Comparison of ENCODE assay signal across 33 cellular contexts in the genomic region with DNA sequence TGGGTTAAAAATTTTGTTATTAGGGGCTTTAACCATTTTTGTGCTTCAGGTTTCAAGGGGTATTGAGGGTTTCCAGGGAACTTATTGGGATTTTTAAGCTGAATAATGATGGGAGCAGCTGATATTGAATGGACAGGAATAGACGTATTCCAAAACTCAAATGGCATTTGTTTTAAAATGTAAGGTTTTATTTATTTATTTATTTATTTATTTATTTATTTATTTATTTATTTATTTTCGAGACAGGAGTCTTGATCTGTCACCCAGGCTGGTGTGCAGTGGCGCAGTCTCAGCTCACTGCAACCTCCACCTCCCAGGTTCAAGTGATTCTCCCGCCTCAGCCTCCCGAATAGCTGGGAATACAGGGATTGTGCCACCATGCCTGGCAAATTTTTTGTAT.
"Had no signal": no experiment of that assay in that cellular context is flagged by ENCODE, and none has a peak within 500 bp of the region (broad histone marks: within the 10 kb centered on the region; RNA-seq: fewer than 3 reads in every experiment).

No MANE protein-coding gene starts in this region.

- H3K4me1 ChIP-seq: adrenal gland, body of pancreas, breast epithelium had no signal

- DNase-seq: activated effector memory CD4-positive, alpha-beta T cell treated with anti-CD3 and anti-CD28 coated beads, Interleukin-2, amount 50 U/mL, for 16 hours; activated effector memory CD4-positive, alpha-beta T cell treated with Interleukin-2 at 50 U/mL for 16 hours; activated gamma-delta T cell; activated gamma-delta T cell treated with Interleukin-2 at 50 U/mL for 16 hours; activated naive CD4-positive, alpha-beta T cell; activated naive CD4-positive, alpha-beta T cell treated with anti-CD3 and anti-CD28 coated beads for 36 hours; activated naive CD4-positive, alpha-beta T cell treated with anti-CD3 and anti-CD28 coated beads, Interleukin-2, amount 10 ng/mL, durations not matched to agents 7 days and 5 days; activated naive CD4-positive, alpha-beta T cell treated with anti-CD3 and anti-CD28 coated beads, Interleukin-2, amount 50 U/mL, for 16 hours; activated naive CD4-positive, alpha-beta T cell treated with Interleukin-2 at 50 U/mL for 16 hours; activated naive CD8-positive, alpha-beta T cell treated with anti-CD3 and anti-CD28 coated beads for 36 hours; activated naive CD8-positive, alpha-beta T cell treated with anti-CD3 and anti-CD28 coated beads, Interleukin-2, amount 10 ng/mL, durations not matched to agents 7 days and 5 days; activated naive CD8-positive, alpha-beta T cell treated with anti-CD3 and anti-CD28 coated beads, Interleukin-2, amount 50 U/mL, for 24 hours; activated T-cell treated with anti-CD3 and anti-CD28 coated beads, Interleukin-2, amount 50 U/mL, for 24 hours; activated T-cell treated with anti-CD3 and anti-CD28 coated beads, Interleukin-2, amount 50 U/mL, for 4 hours; activated T-cell treated with anti-CD3 and anti-CD28 coated beads, Interleukin-2, amount 50 U/mL, for 48 hours; activated T-cell treated with anti-CD3 and anti-CD28 coated beads, Interleukin-2, amount 50 U/mL, for 72 hours; adrenal gland; amniotic stem cell; amygdala; anterior cingulate cortex; aorta; body of pancreas; brain microvascular endothelial cell; caudate nucleus; central memory CD4-positive, alpha-beta T cell; cerebellar nuclear complex had no signal

- H3K27me3 ChIP-seq: adrenal gland, ascending aorta, body of pancreas, brain microvascular endothelial cell, breast epithelium, cardiac muscle cell had no signal

- H3K27ac ChIP-seq: adrenal gland, body of pancreas, brain microvascular endothelial cell, breast epithelium, cardiac muscle cell had no signal

- FAIRE-seq: astrocyte, bronchial epithelial cell had no signal

- H3K36me3 ChIP-seq: adrenal gland, ascending aorta, brain microvascular endothelial cell, breast epithelium, cardiac muscle cell had no signal

- H3K4me3 ChIP-seq: adrenal gland, ascending aorta, body of pancreas, breast epithelium, cardiac muscle cell had no signal

- H3K9me3 ChIP-seq: adrenal gland, ascending aorta, body of pancreas, breast epithelium had no signal

- ATAC-seq: activated naive CD4-positive, alpha-beta T cell treated with anti-CD3 and anti-CD28 coated beads, Interleukin-2, amount 50 U/mL, for 72 hours; activated naive CD8-positive, alpha-beta T cell treated with anti-CD3 and anti-CD28 coated beads, Interleukin-2, amount 50 U/mL, for 24 hours; activated T-cell treated with anti-CD3 and anti-CD28 coated beads, Interleukin-2, amount 50 U/mL, for 4 hours; activated T-cell treated with anti-CD3 and anti-CD28 coated beads, Interleukin-2, amount 50 U/mL, for 72 hours; activated T-helper 17 cell treated with anti-CD3 and anti-CD28 coated beads, Interleukin-2, amount 50 U/mL, for 72 hours; body of pancreas had no signal
